In the genomic region with DNA sequence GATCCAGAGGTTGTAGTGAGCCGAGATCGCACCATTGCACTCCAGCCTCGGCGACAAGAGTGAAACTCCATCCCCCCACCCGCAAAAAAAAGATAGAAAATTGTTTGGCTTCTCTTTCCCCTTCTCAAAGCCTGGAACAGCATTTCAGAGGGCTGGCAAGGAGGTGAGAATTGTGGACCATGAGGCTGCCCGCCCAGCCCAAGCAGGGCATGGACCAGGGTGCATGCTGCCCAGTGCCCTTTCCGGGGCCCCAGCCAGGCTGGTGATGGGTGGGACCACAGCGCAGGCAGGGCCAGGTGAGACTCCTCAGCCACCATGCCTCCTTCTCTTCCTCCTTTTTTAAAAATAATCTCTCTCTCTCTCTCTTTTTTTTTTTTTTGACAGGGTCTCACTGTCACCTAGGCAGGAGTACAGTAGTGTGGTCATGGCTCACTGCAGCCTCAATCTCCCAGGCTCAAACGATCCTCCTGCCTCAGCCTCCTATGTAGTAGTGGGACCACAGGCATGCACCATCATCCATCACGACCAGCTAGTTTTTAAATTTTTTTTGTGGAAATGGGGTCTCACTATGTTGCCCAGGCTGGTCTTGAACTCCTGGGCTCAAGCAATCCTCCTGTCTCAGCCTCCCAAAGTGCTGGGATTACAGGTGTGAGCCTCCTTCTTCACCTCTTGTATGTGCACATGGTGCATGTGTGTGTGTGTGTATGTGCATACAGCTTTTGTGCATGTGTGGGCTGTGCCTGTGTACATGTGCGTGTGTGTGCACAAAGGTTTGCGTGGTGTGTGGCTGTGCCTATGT, we compare ENCODE assay signal across 2 cellular contexts.
TF ChIP-seq lines count a peak whose summit lies in the region.

No MANE protein-coding gene starts in this region.

TF ChIP-seq in H1, 55 proteins besides CTCF, POLR2A, EP300 and RAD21:
- TF ChIP-seq, protein P1, sequence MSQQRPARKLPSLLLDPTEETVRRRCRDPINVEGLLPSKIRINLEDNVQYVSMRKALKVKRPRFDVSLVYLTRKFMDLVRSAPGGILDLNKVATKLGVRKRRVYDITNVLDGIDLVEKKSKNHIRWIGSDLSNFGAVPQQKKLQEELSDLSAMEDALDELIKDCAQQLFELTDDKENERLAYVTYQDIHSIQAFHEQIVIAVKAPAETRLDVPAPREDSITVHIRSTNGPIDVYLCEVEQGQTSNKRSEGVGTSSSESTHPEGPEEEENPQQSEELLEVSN (IDR thresholded peaks at IDR 0.05): no peak
- TF ChIP-seq KDM1A (IDR thresholded peaks at IDR 0.05; ENCODE audit: borderline replicate concordance, low read length) (no peak), PHF8 (conservative IDR thresholded peaks at IDR 0.05; ENCODE audit: low read depth, low read length) (no peak), EGR1 (IDR thresholded peaks at IDR 0.05; ENCODE audit: borderline replicate concordance, low read depth, low read length) (no peak), TBP (IDR thresholded peaks at IDR 0.05; ENCODE audit: low read depth, low read length) (no peak), YY1 (IDR thresholded peaks at IDR 0.05; ENCODE audit: low read depth, low read length) (no peak), BRCA1 (IDR thresholded peaks at IDR 0.05; ENCODE audit: low read depth, low read length) (no peak), TAF7 (optimal IDR thresholded peaks at IDR 0.05; ENCODE audit: borderline replicate concordance, low read depth, low read length) (no peak), JUN (IDR thresholded peaks at IDR 0.05; ENCODE audit: low read depth, low read length) (no peak), CBX5 (IDR thresholded peaks at IDR 0.05; ENCODE audit: low read depth, low read length) (no peak), HDAC2 (IDR thresholded peaks at IDR 0.05; ENCODE audit: borderline replicate concordance in 1 of 2, low read depth in 2 of 2, low read length in 2 of 2) (no peak), RXRA (IDR thresholded peaks at IDR 0.05; ENCODE audit: insufficient read depth, low read depth, low read length) (no peak), BACH1 (IDR thresholded peaks at IDR 0.05; ENCODE audit: low read length) (no peak)
- TF ChIP-seq, protein P2, sequence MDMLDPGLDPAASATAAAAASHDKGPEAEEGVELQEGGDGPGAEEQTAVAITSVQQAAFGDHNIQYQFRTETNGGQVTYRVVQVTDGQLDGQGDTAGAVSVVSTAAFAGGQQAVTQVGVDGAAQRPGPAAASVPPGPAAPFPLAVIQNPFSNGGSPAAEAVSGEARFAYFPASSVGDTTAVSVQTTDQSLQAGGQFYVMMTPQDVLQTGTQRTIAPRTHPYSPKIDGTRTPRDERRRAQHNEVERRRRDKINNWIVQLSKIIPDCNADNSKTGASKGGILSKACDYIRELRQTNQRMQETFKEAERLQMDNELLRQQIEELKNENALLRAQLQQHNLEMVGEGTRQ (IDR thresholded peaks at IDR 0.05; ENCODE audit: low read length): no peak
- TF ChIP-seq, protein P3, sequence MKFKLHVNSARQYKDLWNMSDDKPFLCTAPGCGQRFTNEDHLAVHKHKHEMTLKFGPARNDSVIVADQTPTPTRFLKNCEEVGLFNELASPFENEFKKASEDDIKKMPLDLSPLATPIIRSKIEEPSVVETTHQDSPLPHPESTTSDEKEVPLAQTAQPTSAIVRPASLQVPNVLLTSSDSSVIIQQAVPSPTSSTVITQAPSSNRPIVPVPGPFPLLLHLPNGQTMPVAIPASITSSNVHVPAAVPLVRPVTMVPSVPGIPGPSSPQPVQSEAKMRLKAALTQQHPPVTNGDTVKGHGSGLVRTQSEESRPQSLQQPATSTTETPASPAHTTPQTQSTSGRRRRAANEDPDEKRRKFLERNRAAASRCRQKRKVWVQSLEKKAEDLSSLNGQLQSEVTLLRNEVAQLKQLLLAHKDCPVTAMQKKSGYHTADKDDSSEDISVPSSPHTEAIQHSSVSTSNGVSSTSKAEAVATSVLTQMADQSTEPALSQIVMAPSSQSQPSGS (IDR thresholded peaks at IDR 0.05; ENCODE audit: low read length): no peak

TF ChIP-seq in SK-N-SH, 30 proteins besides CTCF, POLR2A, EP300 and RAD21:
- TF ChIP-seq, protein P4, sequence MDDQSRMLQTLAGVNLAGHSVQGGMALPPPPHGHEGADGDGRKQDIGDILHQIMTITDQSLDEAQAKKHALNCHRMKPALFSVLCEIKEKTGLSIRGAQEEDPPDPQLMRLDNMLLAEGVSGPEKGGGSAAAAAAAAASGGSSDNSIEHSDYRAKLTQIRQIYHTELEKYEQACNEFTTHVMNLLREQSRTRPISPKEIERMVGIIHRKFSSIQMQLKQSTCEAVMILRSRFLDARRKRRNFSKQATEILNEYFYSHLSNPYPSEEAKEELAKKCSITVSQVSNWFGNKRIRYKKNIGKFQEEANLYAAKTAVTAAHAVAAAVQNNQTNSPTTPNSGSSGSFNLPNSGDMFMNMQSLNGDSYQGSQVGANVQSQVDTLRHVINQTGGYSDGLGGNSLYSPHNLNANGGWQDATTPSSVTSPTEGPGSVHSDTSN (IDR thresholded peaks at IDR 0.05): no peak
- TF ChIP-seq GABPA (IDR thresholded peaks at IDR 0.05; ENCODE audit: low read depth) (no peak), RFX5 (IDR thresholded peaks at IDR 0.05; ENCODE audit: low read length) (no peak), FOXM1 (IDR thresholded peaks at IDR 0.05; ENCODE audit: low read depth) (no peak), ELF1 (IDR thresholded peaks at IDR 0.05) (no peak), TCF12 (IDR thresholded peaks at IDR 0.05) (no peak), MXI1 (IDR thresholded peaks at IDR 0.05; ENCODE audit: low read depth, low read length) (no peak), JUND (IDR thresholded peaks at IDR 0.05) (no peak), NRF1 (IDR thresholded peaks at IDR 0.05; ENCODE audit: low read depth, low read length) (no peak), SMC3 (IDR thresholded peaks at IDR 0.05; ENCODE audit: low read depth, low read length) (no peak)
- TF ChIP-seq, protein P5, sequence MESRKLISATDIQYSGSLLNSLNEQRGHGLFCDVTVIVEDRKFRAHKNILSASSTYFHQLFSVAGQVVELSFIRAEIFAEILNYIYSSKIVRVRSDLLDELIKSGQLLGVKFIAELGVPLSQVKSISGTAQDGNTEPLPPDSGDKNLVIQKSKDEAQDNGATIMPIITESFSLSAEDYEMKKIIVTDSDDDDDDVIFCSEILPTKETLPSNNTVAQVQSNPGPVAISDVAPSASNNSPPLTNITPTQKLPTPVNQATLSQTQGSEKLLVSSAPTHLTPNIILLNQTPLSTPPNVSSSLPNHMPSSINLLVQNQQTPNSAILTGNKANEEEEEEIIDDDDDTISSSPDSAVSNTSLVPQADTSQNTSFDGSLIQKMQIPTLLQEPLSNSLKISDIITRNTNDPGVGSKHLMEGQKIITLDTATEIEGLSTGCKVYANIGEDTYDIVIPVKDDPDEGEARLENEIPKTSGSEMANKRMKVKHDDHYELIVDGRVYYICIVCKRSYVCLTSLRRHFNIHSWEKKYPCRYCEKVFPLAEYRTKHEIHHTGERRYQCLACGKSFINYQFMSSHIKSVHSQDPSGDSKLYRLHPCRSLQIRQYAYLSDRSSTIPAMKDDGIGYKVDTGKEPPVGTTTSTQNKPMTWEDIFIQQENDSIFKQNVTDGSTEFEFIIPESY (IDR thresholded peaks at IDR 0.05; ENCODE audit: borderline replicate concordance, low read depth): no peak
